Comparison of ENCODE assay signal across 1 cellular context in the genomic region with DNA sequence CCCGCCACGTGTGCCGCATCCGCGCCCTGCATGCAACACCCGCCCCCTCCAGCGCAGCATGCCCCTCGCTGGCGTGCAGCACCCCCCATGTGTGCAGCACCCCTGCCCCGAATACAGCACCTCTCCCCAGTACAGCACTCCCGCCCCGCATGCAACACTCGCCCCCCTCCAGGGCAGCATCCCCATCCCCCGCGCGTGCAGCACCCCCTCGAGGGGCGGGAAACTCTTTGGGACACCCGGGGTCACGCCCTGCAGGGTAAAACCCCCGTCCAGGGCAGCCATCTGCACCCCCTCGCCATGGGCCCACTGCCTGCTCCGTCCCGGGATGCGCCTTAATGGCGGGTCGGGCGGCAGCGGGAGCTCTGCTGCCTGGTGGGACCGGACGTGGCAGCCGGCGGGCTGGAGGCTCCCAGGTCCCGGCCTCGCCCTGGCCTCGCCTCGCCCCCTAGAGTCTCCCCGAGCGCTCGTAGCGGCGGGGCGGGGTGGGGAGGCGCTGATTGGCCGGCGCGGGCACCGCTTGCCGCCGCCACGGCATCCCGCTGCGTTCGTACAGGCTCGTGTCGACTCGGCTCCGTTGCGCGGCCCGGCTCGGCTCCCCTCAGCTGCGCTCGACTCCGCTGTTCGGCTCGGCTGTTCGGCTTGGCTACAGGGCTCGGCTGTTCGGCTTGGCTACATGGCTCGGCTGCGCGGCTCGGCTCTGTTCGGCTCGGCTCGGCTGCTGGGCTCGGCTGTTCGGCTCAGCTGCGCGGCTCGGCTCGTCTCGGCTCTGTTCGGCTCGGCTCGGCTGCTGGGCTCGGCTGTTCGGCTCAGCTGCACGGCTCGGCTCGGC.
TF ChIP-seq lines count a peak whose summit lies in the region.

No MANE protein-coding gene starts in this region.

TF ChIP-seq in HepG2, 621 proteins besides CTCF, POLR2A, EP300 and RAD21 (continued from another document and continues in another):
- TF ChIP-seq ZEB1 (IDR thresholded peaks at IDR 0.05; ENCODE audit: insufficient replicate concordance, low read depth) (no peak), ZNF484 (CRISPR knock-in tag; IDR thresholded peaks at IDR 0.05; ENCODE audit: borderline replicate concordance, low read depth) (no peak), ZBTB21 (CRISPR knock-in tag; IDR thresholded peaks at IDR 0.05) (no peak), ZC3H4 (CRISPR knock-in tag; IDR thresholded peaks at IDR 0.05; ENCODE audit: borderline replicate concordance) (no peak), ZSCAN12 (CRISPR knock-in tag; IDR thresholded peaks at IDR 0.05) (no peak), NFYC (CRISPR knock-in tag; IDR thresholded peaks at IDR 0.05) (peak; percentile 72), BRCA1 (CRISPR knock-in tag; IDR thresholded peaks at IDR 0.05) (no peak), POGZ (CRISPR knock-in tag; IDR thresholded peaks at IDR 0.05) (no peak), TEAD2 (CRISPR knock-in tag; IDR thresholded peaks at IDR 0.05) (no peak), ARNT2 (CRISPR knock-in tag; IDR thresholded peaks at IDR 0.05; ENCODE audit: low read depth) (no peak; the same call in none of the 2 replicates), NKX3-1 (CRISPR knock-in tag; IDR thresholded peaks at IDR 0.05) (no peak)
- TF ChIP-seq, protein P1, sequence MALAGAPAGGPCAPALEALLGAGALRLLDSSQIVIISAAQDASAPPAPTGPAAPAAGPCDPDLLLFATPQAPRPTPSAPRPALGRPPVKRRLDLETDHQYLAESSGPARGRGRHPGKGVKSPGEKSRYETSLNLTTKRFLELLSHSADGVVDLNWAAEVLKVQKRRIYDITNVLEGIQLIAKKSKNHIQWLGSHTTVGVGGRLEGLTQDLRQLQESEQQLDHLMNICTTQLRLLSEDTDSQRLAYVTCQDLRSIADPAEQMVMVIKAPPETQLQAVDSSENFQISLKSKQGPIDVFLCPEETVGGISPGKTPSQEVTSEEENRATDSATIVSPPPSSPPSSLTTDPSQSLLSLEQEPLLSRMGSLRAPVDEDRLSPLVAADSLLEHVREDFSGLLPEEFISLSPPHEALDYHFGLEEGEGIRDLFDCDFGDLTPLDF (CRISPR knock-in tag; IDR thresholded peaks at IDR 0.05) = 0 out of 2 replicates have a peak, but pooled peaks have one; percentile 56
- TF ChIP-seq, protein P2, sequence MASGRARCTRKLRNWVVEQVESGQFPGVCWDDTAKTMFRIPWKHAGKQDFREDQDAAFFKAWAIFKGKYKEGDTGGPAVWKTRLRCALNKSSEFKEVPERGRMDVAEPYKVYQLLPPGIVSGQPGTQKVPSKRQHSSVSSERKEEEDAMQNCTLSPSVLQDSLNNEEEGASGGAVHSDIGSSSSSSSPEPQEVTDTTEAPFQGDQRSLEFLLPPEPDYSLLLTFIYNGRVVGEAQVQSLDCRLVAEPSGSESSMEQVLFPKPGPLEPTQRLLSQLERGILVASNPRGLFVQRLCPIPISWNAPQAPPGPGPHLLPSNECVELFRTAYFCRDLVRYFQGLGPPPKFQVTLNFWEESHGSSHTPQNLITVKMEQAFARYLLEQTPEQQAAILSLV (CRISPR knock-in tag; IDR thresholded peaks at IDR 0.05; ENCODE audit: borderline replicate concordance) = peak; percentile 67; the same call in 1 of the 2 replicates
- TF ChIP-seq, protein P3, sequence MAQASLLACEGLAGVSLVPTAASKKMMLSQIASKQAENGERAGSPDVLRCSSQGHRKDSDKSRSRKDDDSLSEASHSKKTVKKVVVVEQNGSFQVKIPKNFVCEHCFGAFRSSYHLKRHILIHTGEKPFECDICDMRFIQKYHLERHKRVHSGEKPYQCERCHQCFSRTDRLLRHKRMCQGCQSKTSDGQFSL (CRISPR knock-in tag; IDR thresholded peaks at IDR 0.05) = 0 out of 2 replicates have a peak, but pooled peaks have one; percentile 42
- TF ChIP-seq, protein P4, sequence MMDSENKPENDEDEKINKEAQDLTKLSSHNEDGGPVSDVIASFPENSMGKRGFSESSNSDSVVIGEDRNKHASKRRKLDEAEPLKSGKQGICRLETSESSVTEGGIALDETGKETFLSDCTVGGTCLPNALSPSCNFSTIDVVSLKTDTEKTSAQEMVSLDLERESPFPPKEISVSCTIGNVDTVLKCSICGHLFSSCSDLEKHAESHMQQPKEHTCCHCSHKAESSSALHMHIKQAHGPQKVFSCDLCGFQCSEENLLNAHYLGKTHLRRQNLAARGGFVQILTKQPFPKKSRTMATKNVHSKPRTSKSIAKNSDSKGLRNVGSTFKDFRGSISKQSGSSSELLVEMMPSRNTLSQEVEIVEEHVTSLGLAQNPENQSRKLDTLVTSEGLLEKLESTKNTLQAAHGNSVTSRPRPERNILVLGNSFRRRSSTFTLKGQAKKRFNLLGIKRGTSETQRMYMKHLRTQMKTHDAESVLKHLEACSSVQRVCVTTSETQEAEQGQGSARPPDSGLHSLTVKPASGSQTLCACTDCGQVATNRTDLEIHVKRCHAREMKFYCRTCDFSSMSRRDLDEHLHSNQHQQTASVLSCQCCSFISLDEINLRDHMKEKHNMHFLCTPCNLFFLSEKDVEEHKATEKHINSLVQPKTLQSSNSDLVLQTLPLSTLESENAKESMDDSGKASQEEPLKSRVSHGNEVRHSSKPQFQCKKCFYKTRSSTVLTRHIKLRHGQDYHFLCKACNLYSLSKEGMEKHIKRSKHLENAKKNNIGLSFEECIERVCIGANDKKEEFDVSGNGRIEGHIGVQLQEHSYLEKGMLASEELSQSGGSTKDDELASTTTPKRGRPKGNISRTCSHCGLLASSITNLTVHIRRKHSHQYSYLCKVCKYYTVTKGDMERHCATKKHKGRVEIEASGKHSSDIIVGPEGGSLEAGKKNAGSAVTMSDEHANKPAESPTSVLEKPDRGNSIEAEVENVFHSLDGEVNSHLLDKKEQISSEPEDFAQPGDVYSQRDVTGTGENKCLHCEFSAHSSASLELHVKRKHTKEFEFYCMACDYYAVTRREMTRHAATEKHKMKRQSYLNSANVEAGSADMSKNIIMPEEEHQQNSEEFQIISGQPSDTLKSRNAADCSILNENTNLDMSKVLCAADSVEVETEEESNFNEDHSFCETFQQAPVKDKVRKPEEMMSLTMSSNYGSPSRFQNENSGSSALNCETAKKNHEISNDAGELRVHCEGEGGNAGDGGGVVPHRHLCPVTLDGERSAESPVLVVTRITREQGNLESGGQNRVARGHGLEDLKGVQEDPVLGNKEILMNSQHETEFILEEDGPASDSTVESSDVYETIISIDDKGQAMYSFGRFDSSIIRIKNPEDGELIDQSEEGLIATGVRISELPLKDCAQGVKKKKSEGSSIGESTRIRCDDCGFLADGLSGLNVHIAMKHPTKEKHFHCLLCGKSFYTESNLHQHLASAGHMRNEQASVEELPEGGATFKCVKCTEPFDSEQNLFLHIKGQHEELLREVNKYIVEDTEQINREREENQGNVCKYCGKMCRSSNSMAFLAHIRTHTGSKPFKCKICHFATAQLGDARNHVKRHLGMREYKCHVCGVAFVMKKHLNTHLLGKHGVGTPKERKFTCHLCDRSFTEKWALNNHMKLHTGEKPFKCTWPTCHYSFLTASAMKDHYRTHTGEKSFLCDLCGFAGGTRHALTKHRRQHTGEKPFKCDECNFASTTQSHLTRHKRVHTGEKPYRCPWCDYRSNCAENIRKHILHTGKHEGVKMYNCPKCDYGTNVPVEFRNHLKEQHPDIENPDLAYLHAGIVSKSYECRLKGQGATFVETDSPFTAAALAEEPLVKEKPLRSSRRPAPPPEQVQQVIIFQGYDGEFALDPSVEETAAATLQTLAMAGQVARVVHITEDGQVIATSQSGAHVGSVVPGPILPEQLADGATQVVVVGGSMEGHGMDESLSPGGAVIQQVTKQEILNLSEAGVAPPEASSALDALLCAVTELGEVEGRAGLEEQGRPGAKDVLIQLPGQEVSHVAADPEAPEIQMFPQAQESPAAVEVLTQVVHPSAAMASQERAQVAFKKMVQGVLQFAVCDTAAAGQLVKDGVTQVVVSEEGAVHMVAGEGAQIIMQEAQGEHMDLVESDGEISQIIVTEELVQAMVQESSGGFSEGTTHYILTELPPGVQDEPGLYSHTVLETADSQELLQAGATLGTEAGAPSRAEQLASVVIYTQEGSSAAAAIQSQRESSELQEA (CRISPR knock-in tag; IDR thresholded peaks at IDR 0.05; ENCODE audit: not compliant biosample characterization) = no peak
- TF ChIP-seq, protein P5, sequence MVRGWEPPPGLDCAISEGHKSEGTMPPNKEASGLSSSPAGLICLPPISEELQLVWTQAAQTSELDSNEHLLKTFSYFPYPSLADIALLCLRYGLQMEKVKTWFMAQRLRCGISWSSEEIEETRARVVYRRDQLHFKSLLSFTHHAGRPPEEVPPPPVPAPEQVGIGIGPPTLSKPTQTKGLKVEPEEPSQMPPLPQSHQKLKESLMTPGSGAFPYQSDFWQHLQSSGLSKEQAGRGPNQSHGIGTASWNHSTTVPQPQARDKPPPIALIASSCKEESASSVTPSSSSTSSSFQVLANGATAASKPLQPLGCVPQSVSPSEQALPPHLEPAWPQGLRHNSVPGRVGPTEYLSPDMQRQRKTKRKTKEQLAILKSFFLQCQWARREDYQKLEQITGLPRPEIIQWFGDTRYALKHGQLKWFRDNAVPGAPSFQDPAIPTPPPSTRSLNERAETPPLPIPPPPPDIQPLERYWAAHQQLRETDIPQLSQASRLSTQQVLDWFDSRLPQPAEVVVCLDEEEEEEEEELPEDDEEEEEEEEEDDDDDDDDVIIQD (CRISPR knock-in tag; IDR thresholded peaks at IDR 0.05; ENCODE audit: low read depth) = 0 out of 2 replicates have a peak, but pooled peaks have one; percentile 31
- TF ChIP-seq, protein P6, sequence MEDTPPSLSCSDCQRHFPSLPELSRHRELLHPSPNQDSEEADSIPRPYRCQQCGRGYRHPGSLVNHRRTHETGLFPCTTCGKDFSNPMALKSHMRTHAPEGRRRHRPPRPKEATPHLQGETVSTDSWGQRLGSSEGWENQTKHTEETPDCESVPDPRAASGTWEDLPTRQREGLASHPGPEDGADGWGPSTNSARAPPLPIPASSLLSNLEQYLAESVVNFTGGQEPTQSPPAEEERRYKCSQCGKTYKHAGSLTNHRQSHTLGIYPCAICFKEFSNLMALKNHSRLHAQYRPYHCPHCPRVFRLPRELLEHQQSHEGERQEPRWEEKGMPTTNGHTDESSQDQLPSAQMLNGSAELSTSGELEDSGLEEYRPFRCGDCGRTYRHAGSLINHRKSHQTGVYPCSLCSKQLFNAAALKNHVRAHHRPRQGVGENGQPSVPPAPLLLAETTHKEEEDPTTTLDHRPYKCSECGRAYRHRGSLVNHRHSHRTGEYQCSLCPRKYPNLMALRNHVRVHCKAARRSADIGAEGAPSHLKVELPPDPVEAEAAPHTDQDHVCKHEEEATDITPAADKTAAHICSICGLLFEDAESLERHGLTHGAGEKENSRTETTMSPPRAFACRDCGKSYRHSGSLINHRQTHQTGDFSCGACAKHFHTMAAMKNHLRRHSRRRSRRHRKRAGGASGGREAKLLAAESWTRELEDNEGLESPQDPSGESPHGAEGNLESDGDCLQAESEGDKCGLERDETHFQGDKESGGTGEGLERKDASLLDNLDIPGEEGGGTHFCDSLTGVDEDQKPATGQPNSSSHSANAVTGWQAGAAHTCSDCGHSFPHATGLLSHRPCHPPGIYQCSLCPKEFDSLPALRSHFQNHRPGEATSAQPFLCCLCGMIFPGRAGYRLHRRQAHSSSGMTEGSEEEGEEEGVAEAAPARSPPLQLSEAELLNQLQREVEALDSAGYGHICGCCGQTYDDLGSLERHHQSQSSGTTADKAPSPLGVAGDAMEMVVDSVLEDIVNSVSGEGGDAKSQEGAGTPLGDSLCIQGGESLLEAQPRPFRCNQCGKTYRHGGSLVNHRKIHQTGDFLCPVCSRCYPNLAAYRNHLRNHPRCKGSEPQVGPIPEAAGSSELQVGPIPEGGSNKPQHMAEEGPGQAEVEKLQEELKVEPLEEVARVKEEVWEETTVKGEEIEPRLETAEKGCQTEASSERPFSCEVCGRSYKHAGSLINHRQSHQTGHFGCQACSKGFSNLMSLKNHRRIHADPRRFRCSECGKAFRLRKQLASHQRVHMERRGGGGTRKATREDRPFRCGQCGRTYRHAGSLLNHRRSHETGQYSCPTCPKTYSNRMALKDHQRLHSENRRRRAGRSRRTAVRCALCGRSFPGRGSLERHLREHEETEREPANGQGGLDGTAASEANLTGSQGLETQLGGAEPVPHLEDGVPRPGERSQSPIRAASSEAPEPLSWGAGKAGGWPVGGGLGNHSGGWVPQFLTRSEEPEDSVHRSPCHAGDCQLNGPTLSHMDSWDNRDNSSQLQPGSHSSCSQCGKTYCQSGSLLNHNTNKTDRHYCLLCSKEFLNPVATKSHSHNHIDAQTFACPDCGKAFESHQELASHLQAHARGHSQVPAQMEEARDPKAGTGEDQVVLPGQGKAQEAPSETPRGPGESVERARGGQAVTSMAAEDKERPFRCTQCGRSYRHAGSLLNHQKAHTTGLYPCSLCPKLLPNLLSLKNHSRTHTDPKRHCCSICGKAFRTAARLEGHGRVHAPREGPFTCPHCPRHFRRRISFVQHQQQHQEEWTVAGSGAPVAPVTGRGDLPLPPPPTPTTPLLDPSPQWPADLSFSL (CRISPR knock-in tag; IDR thresholded peaks at IDR 0.05) = no peak
